25 cellular contexts compared by ENCODE assay signal in the genomic region with DNA sequence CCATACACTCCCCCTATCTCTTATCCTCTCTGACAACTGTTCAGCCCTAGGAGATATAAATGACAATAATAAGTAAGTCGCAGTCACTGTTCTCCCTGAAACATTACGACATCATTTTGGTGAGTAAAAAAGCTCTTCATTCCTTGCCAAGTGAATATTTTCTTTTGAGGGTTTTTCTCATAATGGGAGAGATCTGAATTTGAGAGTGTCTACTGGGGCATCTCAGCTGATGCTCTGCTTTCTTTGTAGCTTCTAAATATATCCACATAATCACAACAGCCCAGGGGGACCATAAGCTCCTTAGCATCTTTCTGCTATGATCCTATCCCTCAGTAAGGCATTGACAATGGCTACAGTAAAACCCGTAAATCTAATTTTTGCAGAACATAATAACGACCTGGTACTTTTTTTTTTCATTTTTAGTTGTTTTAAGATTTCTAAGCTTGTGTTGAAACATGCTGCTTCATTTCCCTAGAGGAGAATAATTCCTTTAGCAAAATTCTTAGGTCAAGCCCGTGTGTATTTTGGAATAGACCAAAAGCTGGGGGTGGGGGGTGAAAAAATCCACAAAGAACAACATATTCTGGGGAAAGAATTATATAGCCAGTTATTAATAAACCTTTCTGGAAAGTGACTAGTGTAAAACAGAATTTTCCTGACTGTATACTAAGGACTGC.
DNase-seq lines count a peak whose midpoint lies in the region; ATAC-seq and TF ChIP-seq lines count a peak whose summit lies in the region.
"Had no signal": no experiment of that assay in that cellular context is flagged by ENCODE, and none has a peak within 500 bp of the region (broad histone marks: within the 10 kb centered on the region; RNA-seq: fewer than 3 reads in every experiment).

No MANE protein-coding gene starts in this region.

- H3K4ac ChIP-seq in mesenchymal stem cell (ENCODE audit: low read depth in 1 of 2, low read length in 2 of 2), result no peak overlapping the region

- H3K9ac ChIP-seq in mesenchymal stem cell (ENCODE audit: low read length), result peak overlapping the region; percentile 64

- H3K4me2 ChIP-seq in mesenchymal stem cell (ENCODE audit: low read length, poor library complexity, severe bottlenecking), result no peak overlapping the region

- H3K4me1 Mint-ChIP-seq in activated CD4-positive, alpha-beta memory T cell treated with anti-CD3 and anti-CD28 coated beads, Interleukin-2, amount 10 ng/mL, durations not matched to agents 7 days and 5 days, result no peaks in the 10 kb centered on the region
- H3K4me1 Mint-ChIP-seq: activated naive CD8-positive, alpha-beta T cell treated with anti-CD3 and anti-CD28 coated beads, Interleukin-2, amount 50 U/mL, for 24 hours; central memory CD8-positive, alpha-beta T cell; naive B cell had no signal

- ATAC-seq in thoracic aorta (ENCODE audit: insufficient number of reproducible peaks, low FRiP score, low read depth), result peak; percentile 80
- no peak for ATAC-seq in upper lobe of right lung
- ATAC-seq: activated naive CD8-positive, alpha-beta T cell treated with anti-CD3 and anti-CD28 coated beads, Interleukin-2, amount 50 U/mL, for 24 hours; CD8-positive, alpha-beta T cell; K562 had no signal

- intact Hi-C loops in upper lobe of right lung (cut with DNase I), result no loop called here

- H3K27ac ChIP-seq in mesenchymal stem cell (ENCODE audit: low read length, poor library complexity, severe bottlenecking) (no peak overlapping the region), thoracic aorta (peak overlapping the region in 1 of 2 donors; percentile 57), upper lobe of right lung (no peak overlapping the region)
- H3K27ac ChIP-seq: RWPE1 had no signal

- no peak overlapping the region for H3K4me3 Mint-ChIP-seq in activated CD4-positive, alpha-beta memory T cell treated with anti-CD3 and anti-CD28 coated beads, Interleukin-2, amount 10 ng/mL, durations not matched to agents 7 days and 5 days
- H3K4me3 Mint-ChIP-seq: activated B cell treated with CpG ODN at 0.5 μM for 24 hours; activated naive CD8-positive, alpha-beta T cell treated with anti-CD3 and anti-CD28 coated beads, Interleukin-2, amount 50 U/mL, for 24 hours; CD8-positive, alpha-beta T cell; central memory CD8-positive, alpha-beta T cell; H9; naive B cell had no signal

- DNase-seq in NCI-H82 treated with DMSO at 0.1 percent for 48 hours (lab: John Stamatoyannopoulos, UW; ENCODE audit: unreplicated experiment), result peak; percentile 48
- DNase-seq in cardiac fibroblast (ENCODE audit: low read depth in 2 of 2), result peak; percentile 28 to 74
- DNase-seq in mesenchymal stem cell, result no peak
- DNase-seq in thoracic aorta (ENCODE audit: low spot score), result no peak
- no peak for DNase-seq in upper lobe of right lung
- DNase-seq in anterior cingulate cortex (lab: John Stamatoyannopoulos, UW), result no peak
- DNase-seq in activated CD4-positive, alpha-beta memory T cell treated with anti-CD3 and anti-CD28 coated beads, Interleukin-2, amount 10 ng/mL, durations not matched to agents 7 days and 5 days, result no peak
- DNase-seq: activated B cell treated with CpG ODN at 0.5 μM for 24 hours; activated CD4-positive, alpha-beta T cell treated with anti-CD3 and anti-CD28 coated beads, Interleukin-2, amount 50 U/mL, for 48 hours; activated effector memory CD4-positive, alpha-beta T cell treated with Interleukin-2 at 50 U/mL for 16 hours; activated naive CD8-positive, alpha-beta T cell treated with anti-CD3 and anti-CD28 coated beads, Interleukin-2, amount 50 U/mL, for 24 hours; AML-193; CD8-positive, alpha-beta T cell; DMS53; effector CD4-positive, alpha-beta T cell; glutamatergic neuron; H9; naive B cell; NCI-H1436; NCI-H2107; NCI-H510A had no signal

- H3K36me3 ChIP-seq in mesenchymal stem cell (ENCODE audit: control insufficient read depth in 1 of 2, insufficient read depth in 2 of 2, low read depth in 1 of 2, low read length in 2 of 2), result no peaks in the 10 kb centered on the region
- H3K36me3 ChIP-seq in thoracic aorta, result no peaks in the 10 kb centered on the region
- no peaks in the 10 kb centered on the region for H3K36me3 ChIP-seq in upper lobe of right lung
- H3K36me3 ChIP-seq: right atrium auricular region had no signal

- no peak overlapping the region for H2BK5ac ChIP-seq in mesenchymal stem cell (ENCODE audit: low read depth, low read length, poor library complexity, severe bottlenecking)

- TF ChIP-seq CTCF in cardiac fibroblast (IDR thresholded peaks at IDR 0.05; ENCODE audit: low read depth, low read length) (no peak), thoracic aorta (IDR thresholded peaks at IDR 0.05) (no peak), upper lobe of right lung (IDR thresholded peaks at IDR 0.05) (no peak)

- peaks cover 6% of the 10 kb centered on the region for H3K27me3 Mint-ChIP-seq in activated CD4-positive, alpha-beta memory T cell treated with anti-CD3 and anti-CD28 coated beads, Interleukin-2, amount 10 ng/mL, durations not matched to agents 7 days and 5 days
- H3K27me3 Mint-ChIP-seq: activated B cell treated with CpG ODN at 0.5 μM for 24 hours; activated naive CD8-positive, alpha-beta T cell treated with anti-CD3 and anti-CD28 coated beads, Interleukin-2, amount 50 U/mL, for 24 hours had no signal

- H3K27ac Mint-ChIP-seq in activated CD4-positive, alpha-beta memory T cell treated with anti-CD3 and anti-CD28 coated beads, Interleukin-2, amount 10 ng/mL, durations not matched to agents 7 days and 5 days, result no peak overlapping the region
- H3K27ac Mint-ChIP-seq: activated B cell treated with CpG ODN at 0.5 μM for 24 hours; activated naive CD8-positive, alpha-beta T cell treated with anti-CD3 and anti-CD28 coated beads, Interleukin-2, amount 50 U/mL, for 24 hours; CD8-positive, alpha-beta T cell; naive B cell had no signal

- POLR2A ChIA-PET in activated CD4-positive, alpha-beta memory T cell treated with anti-CD3 and anti-CD28 coated beads, Interleukin-2, amount 10 ng/mL, durations not matched to agents 7 days and 5 days (lab: Charles Lee), result no interaction called here

- H3K79me1 ChIP-seq in mesenchymal stem cell (replicated peaks; ENCODE audit: low read length, poor library complexity, severe bottlenecking), result no peaks in the 10 kb centered on the region

- H3K23ac ChIP-seq in mesenchymal stem cell (ENCODE audit: low read length in 2 of 2), result no peak overlapping the region

- no peak overlapping the region for H4K8ac ChIP-seq in mesenchymal stem cell (ENCODE audit: low read length)

- H2AK5ac ChIP-seq in mesenchymal stem cell (ENCODE audit: low read length, severe bottlenecking), result no peak overlapping the region

- no peaks in the 10 kb centered on the region for H3K9me3 ChIP-seq in mesenchymal stem cell (ENCODE audit: control insufficient read depth, low read length)
- no peaks in the 10 kb centered on the region for H3K9me3 ChIP-seq in thoracic aorta
- H3K9me3 ChIP-seq in upper lobe of right lung, result no peaks in the 10 kb centered on the region
- H3K9me3 ChIP-seq: right atrium auricular region had no signal

- CTCF ChIA-PET in activated CD4-positive, alpha-beta memory T cell treated with anti-CD3 and anti-CD28 coated beads, Interleukin-2, amount 10 ng/mL, durations not matched to agents 7 days and 5 days (lab: Charles Lee), result interaction anchor here (0.7 kb wide), 1 partner anchor 376 kb away, joined by 4 read pairs; no protein-coding TSS in a partner anchor

- H3K27me3 ChIP-seq in mesenchymal stem cell (ENCODE audit: control insufficient read depth in 1 of 2, insufficient read depth in 1 of 2, low read length in 2 of 2) (peaks cover 0 to 29% of the 10 kb centered on the region in 2 experiments), thoracic aorta (replicated peaks; ENCODE audit: insufficient read depth) (no peaks in the 10 kb centered on the region), upper lobe of right lung (no peaks in the 10 kb centered on the region)
- H3K27me3 ChIP-seq: right atrium auricular region had no signal

- H2BK120ac ChIP-seq in mesenchymal stem cell (ENCODE audit: low read depth, low read length), result no peak overlapping the region

- no peak overlapping the region for H2BK12ac ChIP-seq in mesenchymal stem cell (ENCODE audit: low read length in 2 of 2)

- WGBS in mesenchymal stem cell, result 94% methylated on average over 2 of the region's 5 CpGs

- H3K18ac ChIP-seq in mesenchymal stem cell (ENCODE audit: low read depth in 1 of 2, low read length in 2 of 2), result no peak overlapping the region

- H3K14ac ChIP-seq in mesenchymal stem cell (ENCODE audit: low read length in 2 of 2), result no peak overlapping the region

- no peaks in the 10 kb centered on the region for H3K9me3 Mint-ChIP-seq in activated CD4-positive, alpha-beta memory T cell treated with anti-CD3 and anti-CD28 coated beads, Interleukin-2, amount 10 ng/mL, durations not matched to agents 7 days and 5 days
- H3K9me3 Mint-ChIP-seq: activated B cell treated with CpG ODN at 0.5 μM for 24 hours; activated naive CD8-positive, alpha-beta T cell treated with anti-CD3 and anti-CD28 coated beads, Interleukin-2, amount 50 U/mL, for 24 hours; CD8-positive, alpha-beta T cell; central memory CD8-positive, alpha-beta T cell had no signal

- no peak overlapping the region for H4K91ac ChIP-seq in mesenchymal stem cell (ENCODE audit: low read length)

- H3K4me3 ChIP-seq in cardiac fibroblast (replicated peaks in 1 of 2; ENCODE audit: low read depth in 2 of 2, low read length in 2 of 2), result no peak overlapping the region
- no peak overlapping the region for H3K4me3 ChIP-seq in mesenchymal stem cell (ENCODE audit: insufficient read depth in 1 of 2, low read depth in 1 of 2, low read length in 2 of 2)
- H3K4me3 ChIP-seq in thoracic aorta, result no peak overlapping the region
- H3K4me3 ChIP-seq in upper lobe of right lung, result no peak overlapping the region
- H3K4me3 ChIP-seq: K562, right atrium auricular region had no signal

- no peak overlapping the region for H2BK15ac ChIP-seq in mesenchymal stem cell (ENCODE audit: low read depth, poor library complexity, severe bottlenecking)

- H3K4me1 ChIP-seq in mesenchymal stem cell (ENCODE audit: control insufficient read depth, insufficient read depth, low read depth, low read length) (no peaks in the 10 kb centered on the region), thoracic aorta (ENCODE audit: control insufficient read depth in 1 of 2, low read depth in 2 of 2) (peaks cover 11 to 55% of the 10 kb centered on the region in 2 donors), upper lobe of right lung (no peaks in the 10 kb centered on the region)
- H3K4me1 ChIP-seq: right atrium auricular region had no signal

- no peak overlapping the region for H2AFZ ChIP-seq in mesenchymal stem cell (ENCODE audit: low read depth, low read length)

- no peaks in the 10 kb centered on the region for H3K36me3 Mint-ChIP-seq in activated CD4-positive, alpha-beta memory T cell treated with anti-CD3 and anti-CD28 coated beads, Interleukin-2, amount 10 ng/mL, durations not matched to agents 7 days and 5 days (ENCODE audit: low read depth)
- H3K36me3 Mint-ChIP-seq: CD8-positive, alpha-beta T cell; naive B cell had no signal

Comparison
In these comparisons a context has a peak if more than half of its experiments do, and no peak if none do; other contexts are left out.
1. DNase-seq: peak in NCI-H82 treated with DMSO at 0.1 percent for 48 hours (single experiment) and cardiac fibroblast (2 of 2); none in mesenchymal stem cell (single experiment), thoracic aorta (single experiment), upper lobe of right lung (single experiment), anterior cingulate cortex (0 of 58) and activated CD4-positive, alpha-beta memory T cell treated with anti-CD3 and anti-CD28 coated beads, Interleukin-2, amount 10 ng/mL, durations not matched to agents 7 days and 5 days (single experiment).